In genomic region chr9:37592108-37592951, GRCh38 we compare ENCODE assay signal across 8 cellular contexts. TPM values are rescaled to one million over a fixed set of nuclear protein-coding genes. Genes with fewer than 3 reads are reported as not detected.
DNase-seq lines count a peak whose midpoint lies in the region; ATAC-seq, FAIRE-seq and TF ChIP-seq lines count a peak whose summit lies in the region.

TOMM5 (minus strand) TSS chr9:37592597; CDS start chr9:37592532, 65 bp downstream.

- FAIRE-seq in D721Med (lab: Jason Lieb, UNC): no peak
- FAIRE-seq in endothelial cell of umbilical vein (lab: Jason Lieb, UNC): peak; percentile 81

- dilution Hi-C loops in endothelial cell of umbilical vein (cut with MboI; ENCODE audit: extremely low pct_ligation_motif_present, low sequenced_read_pairs): no loop called here

- TF ChIP-seq POLR2A in endothelial cell of umbilical vein (IDR thresholded peaks at IDR 0.05; ENCODE audit: low read depth, low read length): peak; percentile 96

- H4K20me1 ChIP-seq in OCI-LY1 (ENCODE audit: insufficient read depth, low read length) (no peaks in the 10 kb centered on the region), endothelial cell of umbilical vein (replicated peaks; ENCODE audit: control insufficient read depth, extremely low read depth, insufficient read depth, low read length) (no peaks in the 10 kb centered on the region)

- peak within 1 kb of the TSS; percentile 97 for H3K9ac ChIP-seq in OCI-LY1 (ENCODE audit: low read length)
- H3K9ac ChIP-seq in endothelial cell of umbilical vein (replicated peaks; ENCODE audit: extremely low read depth, insufficient read depth, low read length): peak within 1 kb of the TSS; percentile 97

- peaks cover 47% of the 10 kb centered on the region for H3K4me1 ChIP-seq in OCI-LY1 (ENCODE audit: insufficient read depth, low read length, severe bottlenecking)
- H3K4me1 ChIP-seq in endothelial cell of umbilical vein (ENCODE audit: control insufficient read depth, extremely low read depth, insufficient read depth, low read length): peaks cover 15% of the 10 kb centered on the region

- peaks cover 36% of the 10 kb centered on the region for H3K36me3 ChIP-seq in OCI-LY1 (ENCODE audit: insufficient read depth, low read length)
- H3K36me3 ChIP-seq in endothelial cell of umbilical vein (ENCODE audit: control insufficient read depth in 2 of 2, extremely low read depth in 1 of 2, insufficient read depth in 2 of 2, low read length in 2 of 2): peaks cover 3 to 13% of the 10 kb centered on the region in 2 experiments

- peak; percentile 77 for ATAC-seq in GM21526 (IDR thresholded peaks at IDR 0.05; ENCODE audit: low FRiP score, unreplicated experiment)

- peak within 1 kb of the TSS; percentile 97 for H3K4me3 ChIP-seq in OCI-LY1 (ENCODE audit: low read depth, low read length, poor library complexity, severe bottlenecking)
- H3K4me3 ChIP-seq in endothelial cell of umbilical vein (replicated peaks in 1 of 3; ENCODE audit: insufficient read depth in 1 of 3, low read depth in 1 of 3, low read length in 3 of 3): peak within 1 kb of the TSS; percentile 86 to 95 (median 90)

- H3K79me2 ChIP-seq in OCI-LY1 (ENCODE audit: insufficient read depth, low read length) (peaks cover 56% of the 10 kb centered on the region), endothelial cell of umbilical vein (ENCODE audit: control insufficient read depth, insufficient read depth, low read length) (peaks cover 50% of the 10 kb centered on the region)

- peak within 1 kb of the TSS; percentile 8 for H2AFZ ChIP-seq in OCI-LY1 (ENCODE audit: low read length)
- peak within 1 kb of the TSS; percentile 94 for H2AFZ ChIP-seq in endothelial cell of umbilical vein (ENCODE audit: low read depth, low read length)

- H3K4me2 ChIP-seq in OCI-LY1 (ENCODE audit: low read length): peak within 1 kb of the TSS; percentile 93
- H3K4me2 ChIP-seq in endothelial cell of umbilical vein (ENCODE audit: insufficient read depth, low read length): peak within 1 kb of the TSS; percentile 87

- no peaks in the 10 kb centered on the region for H3K9me3 ChIP-seq in OCI-LY1 (ENCODE audit: low read length)
- no peaks in the 10 kb centered on the region for H3K9me3 ChIP-seq in endothelial cell of umbilical vein (replicated peaks; ENCODE audit: control insufficient read depth, insufficient read depth, low read length)

- POLR2A ChIA-PET in endothelial cell of umbilical vein (lab: Charles Lee): interaction anchor here (1.1 to 1.4 kb wide), 2 partner anchors 16 to 127 kb away, joined by 3 to 8 read pairs; partner anchors contain the start of genes FBXO10 and ZBTB5

- H3K27me3 ChIP-seq in OCI-LY1 (ENCODE audit: insufficient read depth, low read length) (no peaks in the 10 kb centered on the region), endothelial cell of umbilical vein (ENCODE audit: control insufficient read depth in 2 of 2, insufficient read depth in 2 of 2, low read length in 2 of 2) (peaks cover 8% of the 10 kb centered on the region in 2 experiments)

- TSS peak; percentile 34 for BruUV-seq in endothelial cell of umbilical vein (replicated peaks; lab: Mats Ljungman, UMichigan)

- H3K27ac ChIP-seq in OCI-LY1 (ENCODE audit: low read depth, low read length, poor library complexity, severe bottlenecking) (peak within 1 kb of the TSS; percentile 77), endothelial cell of umbilical vein (ENCODE audit: insufficient read depth, low read depth, low read length) (peak within 1 kb of the TSS; percentile 76)

- no peaks in the 10 kb centered on the region for H3K9me2 ChIP-seq in OCI-LY1 (ENCODE audit: low read depth, low read length)

- intact Hi-C loops in endothelial cell of umbilical vein (cut with micrococcal nuclease): no loop called here

- H3K9me1 ChIP-seq in endothelial cell of umbilical vein (replicated peaks; ENCODE audit: control insufficient read depth, extremely low read depth, insufficient read depth, low read length): no peaks in the 10 kb centered on the region

- TF ChIP-seq CTCF in D721Med (IDR thresholded peaks at IDR 0.05; ENCODE audit: insufficient read depth, missing control alignments) (no peak), OCI-LY1 (IDR thresholded peaks at IDR 0.05; ENCODE audit: low read length) (no peak), endothelial cell of umbilical vein (IDR thresholded peaks at IDR 0.05; ENCODE audit: extremely low read depth in 1 of 2, insufficient read depth in 1 of 2, low read depth in 1 of 2, low read length in 2 of 2) (no peak)

- 0 out of 2 replicates have a peak, but pooled peaks cover 8% of the 10 kb centered on the region for H3F3A ChIP-seq in OCI-LY1 (ENCODE audit: insufficient read depth, low read length)

- CTCF ChIA-PET in endothelial cell of umbilical vein (lab: Charles Lee): interaction anchor here (1.2 to 2.4 kb wide), 6 partner anchors 9 to 671 kb away, joined by 4 to 17 read pairs (median 6); partner anchors contain the start of genes EXOSC3 and FBXO10

- DNase-seq in D721Med (ENCODE audit: insufficient read length, low spot score): peak; percentile 46
- peak; percentile 95 for DNase-seq in HuH-7 (ENCODE audit: low spot score)
- DNase-seq in activated CD8-positive, alpha-beta memory T cell treated with anti-CD3 and anti-CD28 coated beads, Interleukin-2, amount 50 U/mL, for 48 hours: peak; percentile 94
- DNase-seq in endothelial cell of umbilical vein (ENCODE audit: low read depth, low spot score): peak; percentile 93
- DNase-seq in midbrain (lab: John Stamatoyannopoulos, UW): peak; percentile 90
- DNase-seq in stimulated activated CD8-positive, alpha-beta memory T cell treated with anti-CD3 and anti-CD28 coated beads, Interleukin-2, amount 100 ng/mL, for 1 hour (ENCODE audit: low read depth in 2 of 2): peak; percentile 72 to 79

TF ChIP-seq in endothelial cell of umbilical vein, 7 proteins besides CTCF, POLR2A, EP300 and RAD21:
- TF ChIP-seq JUN (IDR thresholded peaks at IDR 0.05; ENCODE audit: borderline replicate concordance, insufficient read depth, insufficient read length, low read depth): no peak
- no peak for TF ChIP-seq FOS (IDR thresholded peaks at IDR 0.05; ENCODE audit: borderline replicate concordance, insufficient read depth, low read length)
- TF ChIP-seq POLR2AphosphoS5 (IDR thresholded peaks at IDR 0.05; ENCODE audit: insufficient read depth, low read depth, low read length): peak; percentile 93
- peak; percentile 92 for TF ChIP-seq MYC (IDR thresholded peaks at IDR 0.05; ENCODE audit: low read depth, low read length)
- TF ChIP-seq EZH2 (IDR thresholded peaks at IDR 0.05; ENCODE audit: borderline replicate concordance, low read depth, low read length, severe bottlenecking): no peak
- TF ChIP-seq MAX (IDR thresholded peaks at IDR 0.05; ENCODE audit: insufficient read depth, insufficient read length): peak; percentile 68
- no peak for TF ChIP-seq GATA2 (IDR thresholded peaks at IDR 0.05; ENCODE audit: insufficient read depth, insufficient read length, low read depth, low read length)

RNA-seq across cellular contexts. Expression of gene TOMM5, which starts in this region (rescaled TPM):
- total RNA-seq in endothelial cell of umbilical vein: 145 and 147 TPM in 2 replicates
- 110 and 122 TPM in 2 replicates for polyA plus RNA-seq in endothelial cell of umbilical vein
- polyA plus RNA-seq in endothelial cell of umbilical vein (2011; cell fraction: cytosol; rRNA removed): 188 and 223 TPM in 2 replicates
- 61.1 and 66.4 TPM in 2 replicates for polyA plus RNA-seq in endothelial cell of umbilical vein (2011; cell fraction: nucleus; rRNA removed)
- 265 and 350 TPM in 2 replicates for polyA plus RNA-seq in endothelial cell of umbilical vein (2012)
- 66.9 and 69.7 TPM in 2 replicates for polyA minus RNA-seq in endothelial cell of umbilical vein
- polyA minus RNA-seq in endothelial cell of umbilical vein (2011; cell fraction: cytosol; rRNA and poly(A)+ RNA removed): 84.5 TPM
- 28.6 and 29.9 TPM in 2 replicates for polyA minus RNA-seq in endothelial cell of umbilical vein (2011; cell fraction: nucleus; rRNA and poly(A)+ RNA removed)

Comparison
In these comparisons a context has a peak if more than half of its experiments do, and no peak if none do; other contexts are left out.
1. Peak in every context shown above with its lines: DNase-seq, ATAC-seq, H3K4me3 ChIP-seq and H3K27ac ChIP-seq.